1 cellular context compared by ENCODE assay signal in the genomic region with DNA sequence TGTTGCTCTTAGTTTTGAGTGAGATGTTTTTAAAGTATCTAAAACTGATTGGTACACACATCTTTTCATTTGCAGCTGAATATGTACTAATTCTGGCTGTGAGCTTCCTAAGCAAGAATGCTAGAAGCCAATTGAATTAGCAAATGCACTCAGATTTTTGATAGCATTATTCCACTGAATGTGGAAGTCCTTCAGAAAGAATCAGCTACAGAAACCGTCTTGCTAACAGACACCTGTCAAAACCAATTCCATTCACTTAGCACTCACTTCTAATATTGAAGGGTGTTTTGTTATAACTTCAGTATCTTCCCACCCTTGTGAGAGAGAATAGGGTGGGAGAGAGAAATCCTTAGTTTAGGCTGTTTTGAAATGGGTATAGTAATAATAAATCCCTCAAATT.
TF ChIP-seq lines count a peak whose summit lies in the region.

No MANE protein-coding gene starts in this region.

TF ChIP-seq in SK-N-SH treated with all-trans-retinoic acid at 6 μM for 48 hours, 23 proteins besides CTCF, POLR2A, EP300 and RAD21 (continued from another document):
- TF ChIP-seq, protein P1, sequence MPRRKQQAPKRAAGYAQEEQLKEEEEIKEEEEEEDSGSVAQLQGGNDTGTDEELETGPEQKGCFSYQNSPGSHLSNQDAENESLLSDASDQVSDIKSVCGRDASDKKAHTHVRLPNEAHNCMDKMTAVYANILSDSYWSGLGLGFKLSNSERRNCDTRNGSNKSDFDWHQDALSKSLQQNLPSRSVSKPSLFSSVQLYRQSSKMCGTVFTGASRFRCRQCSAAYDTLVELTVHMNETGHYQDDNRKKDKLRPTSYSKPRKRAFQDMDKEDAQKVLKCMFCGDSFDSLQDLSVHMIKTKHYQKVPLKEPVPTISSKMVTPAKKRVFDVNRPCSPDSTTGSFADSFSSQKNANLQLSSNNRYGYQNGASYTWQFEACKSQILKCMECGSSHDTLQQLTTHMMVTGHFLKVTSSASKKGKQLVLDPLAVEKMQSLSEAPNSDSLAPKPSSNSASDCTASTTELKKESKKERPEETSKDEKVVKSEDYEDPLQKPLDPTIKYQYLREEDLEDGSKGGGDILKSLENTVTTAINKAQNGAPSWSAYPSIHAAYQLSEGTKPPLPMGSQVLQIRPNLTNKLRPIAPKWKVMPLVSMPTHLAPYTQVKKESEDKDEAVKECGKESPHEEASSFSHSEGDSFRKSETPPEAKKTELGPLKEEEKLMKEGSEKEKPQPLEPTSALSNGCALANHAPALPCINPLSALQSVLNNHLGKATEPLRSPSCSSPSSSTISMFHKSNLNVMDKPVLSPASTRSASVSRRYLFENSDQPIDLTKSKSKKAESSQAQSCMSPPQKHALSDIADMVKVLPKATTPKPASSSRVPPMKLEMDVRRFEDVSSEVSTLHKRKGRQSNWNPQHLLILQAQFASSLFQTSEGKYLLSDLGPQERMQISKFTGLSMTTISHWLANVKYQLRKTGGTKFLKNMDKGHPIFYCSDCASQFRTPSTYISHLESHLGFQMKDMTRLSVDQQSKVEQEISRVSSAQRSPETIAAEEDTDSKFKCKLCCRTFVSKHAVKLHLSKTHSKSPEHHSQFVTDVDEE (CRISPR knock-in tag; IDR thresholded peaks at IDR 0.05): no peak
- TF ChIP-seq BACH2 (CRISPR knock-in tag; IDR thresholded peaks at IDR 0.05; ENCODE audit: borderline replicate concordance) (no peak), ESRRG (CRISPR knock-in tag; IDR thresholded peaks at IDR 0.05) (no peak), RARB (CRISPR knock-in tag; IDR thresholded peaks at IDR 0.05) (no peak), GLIS3 (CRISPR knock-in tag; IDR thresholded peaks at IDR 0.05) (no peak), ZFP30 (CRISPR knock-in tag; IDR thresholded peaks at IDR 0.05) (no peak), ARNTL (CRISPR knock-in tag; IDR thresholded peaks at IDR 0.05; ENCODE audit: borderline replicate concordance, low read depth) (no peak), ZNF565 (CRISPR knock-in tag; conservative IDR thresholded peaks at IDR 0.05; ENCODE audit: low read depth) (no peak), ZNF70 (CRISPR knock-in tag; IDR thresholded peaks at IDR 0.05) (no peak), OSR1 (CRISPR knock-in tag; IDR thresholded peaks at IDR 0.05) (no peak), ZFP3 (CRISPR knock-in tag; IDR thresholded peaks at IDR 0.05) (no peak), TOX (CRISPR knock-in tag; IDR thresholded peaks at IDR 0.05; ENCODE audit: borderline replicate concordance) (no peak), PPARA (CRISPR knock-in tag; IDR thresholded peaks at IDR 0.05; ENCODE audit: borderline replicate concordance) (no peak), CSDC2 (CRISPR knock-in tag; IDR thresholded peaks at IDR 0.05) (no peak), ZC3H10 (CRISPR knock-in tag; IDR thresholded peaks at IDR 0.05) (no peak)
- TF ChIP-seq, protein P2, sequence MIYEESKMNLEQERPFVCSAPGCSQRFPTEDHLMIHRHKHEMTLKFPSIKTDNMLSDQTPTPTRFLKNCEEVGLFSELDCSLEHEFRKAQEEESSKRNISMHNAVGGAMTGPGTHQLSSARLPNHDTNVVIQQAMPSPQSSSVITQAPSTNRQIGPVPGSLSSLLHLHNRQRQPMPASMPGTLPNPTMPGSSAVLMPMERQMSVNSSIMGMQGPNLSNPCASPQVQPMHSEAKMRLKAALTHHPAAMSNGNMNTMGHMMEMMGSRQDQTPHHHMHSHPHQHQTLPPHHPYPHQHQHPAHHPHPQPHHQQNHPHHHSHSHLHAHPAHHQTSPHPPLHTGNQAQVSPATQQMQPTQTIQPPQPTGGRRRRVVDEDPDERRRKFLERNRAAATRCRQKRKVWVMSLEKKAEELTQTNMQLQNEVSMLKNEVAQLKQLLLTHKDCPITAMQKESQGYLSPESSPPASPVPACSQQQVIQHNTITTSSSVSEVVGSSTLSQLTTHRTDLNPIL (CRISPR knock-in tag; IDR thresholded peaks at IDR 0.05; ENCODE audit: low read depth): no peak
- TF ChIP-seq, protein P3, sequence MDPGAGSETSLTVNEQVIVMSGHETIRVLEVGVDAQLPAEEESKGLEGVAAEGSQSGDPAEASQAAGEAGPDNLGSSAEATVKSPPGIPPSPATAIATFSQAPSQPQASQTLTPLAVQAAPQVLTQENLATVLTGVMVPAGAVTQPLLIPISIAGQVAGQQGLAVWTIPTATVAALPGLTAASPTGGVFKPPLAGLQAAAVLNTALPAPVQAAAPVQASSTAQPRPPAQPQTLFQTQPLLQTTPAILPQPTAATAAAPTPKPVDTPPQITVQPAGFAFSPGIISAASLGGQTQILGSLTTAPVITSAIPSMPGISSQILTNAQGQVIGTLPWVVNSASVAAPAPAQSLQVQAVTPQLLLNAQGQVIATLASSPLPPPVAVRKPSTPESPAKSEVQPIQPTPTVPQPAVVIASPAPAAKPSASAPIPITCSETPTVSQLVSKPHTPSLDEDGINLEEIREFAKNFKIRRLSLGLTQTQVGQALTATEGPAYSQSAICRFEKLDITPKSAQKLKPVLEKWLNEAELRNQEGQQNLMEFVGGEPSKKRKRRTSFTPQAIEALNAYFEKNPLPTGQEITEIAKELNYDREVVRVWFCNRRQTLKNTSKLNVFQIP (CRISPR knock-in tag; IDR thresholded peaks at IDR 0.05; ENCODE audit: borderline replicate concordance, low read depth): no peak
